In the genomic region with DNA sequence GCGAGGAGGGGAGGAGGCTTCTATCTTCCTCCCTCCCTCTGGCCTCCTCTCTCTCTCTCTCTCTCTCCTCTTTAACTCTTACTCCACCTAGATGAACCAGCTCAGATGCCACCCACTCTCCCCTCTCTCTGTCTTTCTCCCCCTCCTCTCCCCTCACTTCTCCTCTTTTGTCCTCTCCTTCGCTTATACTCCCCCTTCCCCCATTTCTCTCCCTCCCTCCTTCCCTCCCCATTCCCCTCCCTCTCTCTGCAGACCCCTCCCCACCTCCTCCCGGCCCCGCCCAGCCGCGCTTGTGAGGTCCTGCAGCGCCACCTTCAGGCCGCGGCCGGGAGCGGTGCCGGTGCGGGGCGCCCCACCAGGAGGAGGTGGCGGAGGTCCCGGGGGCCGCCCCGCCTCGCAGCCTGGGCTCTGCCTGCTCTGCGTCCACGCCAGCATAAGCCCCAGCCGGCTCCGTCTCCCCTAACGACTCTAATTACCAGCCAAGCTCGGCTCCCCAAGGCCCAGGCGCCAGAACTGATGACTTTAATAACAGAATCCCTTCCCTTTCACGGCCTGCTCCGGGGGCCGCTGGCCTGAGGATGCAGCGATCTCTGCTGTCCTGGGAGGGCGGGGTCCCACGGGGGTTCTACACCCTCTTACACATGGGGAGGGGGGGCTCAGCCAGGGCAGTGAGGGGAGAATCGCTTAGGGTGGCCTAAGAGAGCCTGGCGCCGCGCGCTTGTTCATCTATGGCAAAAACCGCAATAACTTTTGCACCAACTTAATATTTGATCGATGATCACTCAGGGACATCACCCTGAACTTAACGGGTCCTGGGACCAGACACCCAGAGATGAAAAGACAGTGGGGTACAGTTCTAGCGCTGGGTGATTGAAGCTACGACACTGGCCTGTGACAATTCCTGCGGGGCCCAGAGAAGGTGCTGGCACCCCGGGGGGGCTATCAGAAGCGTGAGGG, we compare ENCODE assay signal across 8 cellular contexts.
DNase-seq lines count a peak whose midpoint lies in the region; ATAC-seq and TF ChIP-seq lines count a peak whose summit lies in the region.

No MANE protein-coding gene starts in this region.

- no peak overlapping the region for H3K9ac ChIP-seq in liver (ENCODE audit: low read depth in 1 of 2, low read length in 2 of 2)

- H3K4me1 ChIP-seq in OCI-LY7 (ENCODE audit: insufficient read depth, low read length, poor library complexity, severe bottlenecking) (no peaks in the 10 kb centered on the region), liver (ENCODE audit: control insufficient read depth in 4 of 4, insufficient read depth in 4 of 4, low read length in 3 of 4) (peaks cover 0 to 4% (median under 1%) of the 10 kb centered on the region in 4 donors)

- H3K36me3 ChIP-seq in OCI-LY7 (ENCODE audit: insufficient read depth, low read length) (no peaks in the 10 kb centered on the region), liver (ENCODE audit: control insufficient read depth in 4 of 4, insufficient read depth in 3 of 4, low read depth in 1 of 4, low read length in 3 of 4) (no peaks in the 10 kb centered on the region)

- H3K27ac Mint-ChIP-seq in stimulated activated naive CD8-positive, alpha-beta T cell treated with anti-CD3 and anti-CD28 coated beads, Interleukin-15, amount 100 ng/mL, for 72 hours: no peak overlapping the region

- no peaks in the 10 kb centered on the region for H4K20me1 ChIP-seq in OCI-LY7 (ENCODE audit: insufficient read depth, low read length)

- WGBS in liver: 23% methylated on average over 45 of the region's 45 CpGs

- no TSS peak for BruUV-seq in OCI-LY7 (replicated peaks; lab: Mats Ljungman, UMichigan)

- ATAC-seq in stimulated activated naive CD8-positive, alpha-beta T cell treated with anti-CD3 and anti-CD28 coated beads, Interleukin-15, amount 100 ng/mL, for 72 hours: no peak
- no peak for ATAC-seq in GM18867 (IDR thresholded peaks at IDR 0.05; ENCODE audit: unreplicated experiment)
- no peak for ATAC-seq in HG02763 (IDR thresholded peaks at IDR 0.05; ENCODE audit: unreplicated experiment)

- H3K79me2 ChIP-seq in OCI-LY7 (ENCODE audit: insufficient read depth, low read depth, low read length): no peaks in the 10 kb centered on the region

- intact Hi-C loops in OCI-LY7 (cut with micrococcal nuclease; ENCODE audit: unreplicated experiment): no loop called here

- DNase-seq in NCI-H1417 (lab: John Stamatoyannopoulos, UW): peak in 2 of 3 experiments; percentile 65 to 78
- DNase-seq in NCI-H1417 treated with DMSO at 0.1 percent for 48 hours (lab: John Stamatoyannopoulos, UW): no peak
- DNase-seq in OCI-LY7 (ENCODE audit: low spot score): peak; percentile 33
- peak; percentile 36 for DNase-seq in choroid plexus epithelial cell (ENCODE audit: low read depth)
- peak; percentile 13 to 25 for DNase-seq in stimulated activated naive CD8-positive, alpha-beta T cell treated with anti-CD3 and anti-CD28 coated beads, Interleukin-15, amount 100 ng/mL, for 72 hours

- no peak overlapping the region for H2AFZ ChIP-seq in OCI-LY7 (ENCODE audit: low read length)

- POLR2A ChIA-PET in OCI-LY7 (lab: Charles Lee): no interaction called here

- TF ChIP-seq RAD21 in liver (IDR thresholded peaks at IDR 0.05): peak; percentile 64 to 75

- no peaks in the 10 kb centered on the region for H3K9me3 ChIP-seq in OCI-LY7 (ENCODE audit: low read length)
- peaks cover 0 to 2% (median 0%) of the 10 kb centered on the region in 4 donors for H3K9me3 ChIP-seq in liver (ENCODE audit: control insufficient read depth in 4 of 4, low read length in 3 of 4)

- no peak overlapping the region for H3K4me3 Mint-ChIP-seq in stimulated activated naive CD8-positive, alpha-beta T cell treated with anti-CD3 and anti-CD28 coated beads, Interleukin-15, amount 100 ng/mL, for 72 hours

- no peaks in the 10 kb centered on the region for H3K27me3 ChIP-seq in liver (ENCODE audit: control insufficient read depth in 4 of 4, insufficient read depth in 4 of 4, low read length in 3 of 4)

- peak; percentile 81 for TF ChIP-seq CTCF in OCI-LY7 (conservative IDR thresholded peaks at IDR 0.05; ENCODE audit: low read length)
- peak; percentile 46 for TF ChIP-seq CTCF in choroid plexus epithelial cell (conservative IDR thresholded peaks at IDR 0.05; ENCODE audit: low read depth, low read length)
- peak; percentile 43 for TF ChIP-seq CTCF in liver (IDR thresholded peaks at IDR 0.05; ENCODE audit: low read depth, low read length, missing input control)

- H3K4me2 ChIP-seq in OCI-LY7 (ENCODE audit: low read length): no peak overlapping the region

- CTCF ChIA-PET in OCI-LY7 (lab: Charles Lee; ENCODE audit: unreplicated experiment): no interaction called here

- H3K4me3 ChIP-seq in OCI-LY7 (ENCODE audit: low read depth, low read length, poor library complexity, severe bottlenecking) (no peak overlapping the region), choroid plexus epithelial cell (ENCODE audit: low read depth, low read length) (no peak overlapping the region), liver (ENCODE audit: low read depth in 1 of 3, low read length in 3 of 3) (no peak overlapping the region)

- H3K9me2 ChIP-seq in OCI-LY7 (ENCODE audit: insufficient read depth, low read length): no peaks in the 10 kb centered on the region

- no peak overlapping the region for H3K27ac ChIP-seq in OCI-LY7 (ENCODE audit: low read depth, low read length, poor library complexity, severe bottlenecking)
- no peak overlapping the region for H3K27ac ChIP-seq in liver (ENCODE audit: low read depth in 1 of 2, low read length in 2 of 2)

- H3K27me3 Mint-ChIP-seq in stimulated activated naive CD8-positive, alpha-beta T cell treated with anti-CD3 and anti-CD28 coated beads, Interleukin-15, amount 100 ng/mL, for 72 hours: peaks cover 73% of the 10 kb centered on the region

- no peaks in the 10 kb centered on the region for H3K4me1 Mint-ChIP-seq in stimulated activated naive CD8-positive, alpha-beta T cell treated with anti-CD3 and anti-CD28 coated beads, Interleukin-15, amount 100 ng/mL, for 72 hours

- H3K9me3 Mint-ChIP-seq in stimulated activated naive CD8-positive, alpha-beta T cell treated with anti-CD3 and anti-CD28 coated beads, Interleukin-15, amount 100 ng/mL, for 72 hours: peaks cover 1 to 13% of the 10 kb centered on the region in 2 donors

TF ChIP-seq in liver, 16 proteins besides CTCF, POLR2A, EP300 and RAD21 (continues in another document):
- TF ChIP-seq TAF1 (conservative IDR thresholded peaks at IDR 0.05) (no peak), YY1 (IDR thresholded peaks at IDR 0.05) (no peak), FOXA1 (IDR thresholded peaks at IDR 0.05) (no peak), RXRA (IDR thresholded peaks at IDR 0.05) (no peak), JUND (IDR thresholded peaks at IDR 0.05) (no peak), HNF4A (conservative IDR thresholded peaks at IDR 0.05) (no peak), NR2F2 (IDR thresholded peaks at IDR 0.05) (no peak), HNF4G (IDR thresholded peaks at IDR 0.05) (no peak), EGR1 (IDR thresholded peaks at IDR 0.05; ENCODE audit: low read depth in 2 of 2) (no peak), SP1 (IDR thresholded peaks at IDR 0.05) (no peak), FOXA2 (IDR thresholded peaks at IDR 0.05) (no peak), MAX (IDR thresholded peaks at IDR 0.05) (no peak)
- TF ChIP-seq, protein P1, sequence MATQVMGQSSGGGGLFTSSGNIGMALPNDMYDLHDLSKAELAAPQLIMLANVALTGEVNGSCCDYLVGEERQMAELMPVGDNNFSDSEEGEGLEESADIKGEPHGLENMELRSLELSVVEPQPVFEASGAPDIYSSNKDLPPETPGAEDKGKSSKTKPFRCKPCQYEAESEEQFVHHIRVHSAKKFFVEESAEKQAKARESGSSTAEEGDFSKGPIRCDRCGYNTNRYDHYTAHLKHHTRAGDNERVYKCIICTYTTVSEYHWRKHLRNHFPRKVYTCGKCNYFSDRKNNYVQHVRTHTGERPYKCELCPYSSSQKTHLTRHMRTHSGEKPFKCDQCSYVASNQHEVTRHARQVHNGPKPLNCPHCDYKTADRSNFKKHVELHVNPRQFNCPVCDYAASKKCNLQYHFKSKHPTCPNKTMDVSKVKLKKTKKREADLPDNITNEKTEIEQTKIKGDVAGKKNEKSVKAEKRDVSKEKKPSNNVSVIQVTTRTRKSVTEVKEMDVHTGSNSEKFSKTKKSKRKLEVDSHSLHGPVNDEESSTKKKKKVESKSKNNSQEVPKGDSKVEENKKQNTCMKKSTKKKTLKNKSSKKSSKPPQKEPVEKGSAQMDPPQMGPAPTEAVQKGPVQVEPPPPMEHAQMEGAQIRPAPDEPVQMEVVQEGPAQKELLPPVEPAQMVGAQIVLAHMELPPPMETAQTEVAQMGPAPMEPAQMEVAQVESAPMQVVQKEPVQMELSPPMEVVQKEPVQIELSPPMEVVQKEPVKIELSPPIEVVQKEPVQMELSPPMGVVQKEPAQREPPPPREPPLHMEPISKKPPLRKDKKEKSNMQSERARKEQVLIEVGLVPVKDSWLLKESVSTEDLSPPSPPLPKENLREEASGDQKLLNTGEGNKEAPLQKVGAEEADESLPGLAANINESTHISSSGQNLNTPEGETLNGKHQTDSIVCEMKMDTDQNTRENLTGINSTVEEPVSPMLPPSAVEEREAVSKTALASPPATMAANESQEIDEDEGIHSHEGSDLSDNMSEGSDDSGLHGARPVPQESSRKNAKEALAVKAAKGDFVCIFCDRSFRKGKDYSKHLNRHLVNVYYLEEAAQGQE (IDR thresholded peaks at IDR 0.05): no peak
- TF ChIP-seq, protein P2, sequence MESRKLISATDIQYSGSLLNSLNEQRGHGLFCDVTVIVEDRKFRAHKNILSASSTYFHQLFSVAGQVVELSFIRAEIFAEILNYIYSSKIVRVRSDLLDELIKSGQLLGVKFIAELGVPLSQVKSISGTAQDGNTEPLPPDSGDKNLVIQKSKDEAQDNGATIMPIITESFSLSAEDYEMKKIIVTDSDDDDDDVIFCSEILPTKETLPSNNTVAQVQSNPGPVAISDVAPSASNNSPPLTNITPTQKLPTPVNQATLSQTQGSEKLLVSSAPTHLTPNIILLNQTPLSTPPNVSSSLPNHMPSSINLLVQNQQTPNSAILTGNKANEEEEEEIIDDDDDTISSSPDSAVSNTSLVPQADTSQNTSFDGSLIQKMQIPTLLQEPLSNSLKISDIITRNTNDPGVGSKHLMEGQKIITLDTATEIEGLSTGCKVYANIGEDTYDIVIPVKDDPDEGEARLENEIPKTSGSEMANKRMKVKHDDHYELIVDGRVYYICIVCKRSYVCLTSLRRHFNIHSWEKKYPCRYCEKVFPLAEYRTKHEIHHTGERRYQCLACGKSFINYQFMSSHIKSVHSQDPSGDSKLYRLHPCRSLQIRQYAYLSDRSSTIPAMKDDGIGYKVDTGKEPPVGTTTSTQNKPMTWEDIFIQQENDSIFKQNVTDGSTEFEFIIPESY (IDR thresholded peaks at IDR 0.05): no peak
- TF ChIP-seq, protein P3, sequence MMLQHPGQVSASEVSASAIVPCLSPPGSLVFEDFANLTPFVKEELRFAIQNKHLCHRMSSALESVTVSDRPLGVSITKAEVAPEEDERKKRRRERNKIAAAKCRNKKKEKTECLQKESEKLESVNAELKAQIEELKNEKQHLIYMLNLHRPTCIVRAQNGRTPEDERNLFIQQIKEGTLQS (IDR thresholded peaks at IDR 0.05): no peak
